Comparison of ENCODE assay signal across 17 cellular contexts in the genomic region with DNA sequence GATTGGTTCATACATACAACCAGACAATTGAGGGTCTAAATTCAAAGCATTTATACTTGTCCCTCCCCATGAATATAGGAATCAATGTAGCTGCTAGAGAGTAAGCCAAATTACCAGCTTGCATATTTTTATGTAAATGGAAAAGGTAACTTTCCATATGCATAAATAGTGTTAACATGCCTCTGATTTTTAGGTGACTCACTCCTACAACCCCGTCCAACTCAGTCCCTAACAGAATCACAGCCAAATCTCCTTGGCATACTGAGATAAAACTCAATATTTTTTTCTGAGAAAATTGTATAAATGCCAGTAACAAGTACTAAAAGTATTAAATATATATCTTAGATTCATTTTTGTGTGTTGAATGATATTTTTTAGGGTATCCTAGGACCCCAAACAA.
"Had no signal": no experiment of that assay in that cellular context is flagged by ENCODE, and none has a peak within 500 bp of the region (broad histone marks: within the 10 kb centered on the region; RNA-seq: fewer than 3 reads in every experiment).

No MANE protein-coding gene starts in this region.

- H3K27me3 Mint-ChIP-seq: activated CD4-positive, alpha-beta T cell treated with anti-CD3 and anti-CD28 coated beads, Interleukin-2, amount 10 ng/mL, durations not matched to agents 7 days and 5 days; natural killer cell treated with Interleukin-12 subunit alpha and Interleukin-12 subunit beta and Interleukin-15 and Interleukin-18, amount 100 ng/mL, for 72 hours; progenitor cell of endocrine pancreas; stimulated activated naive CD8-positive, alpha-beta T cell treated with anti-CD3 and anti-CD28 coated beads, Interleukin-15, Interleukin-2, amounts not matched to agents 100 ng/mL and 50 ng/mL, for 24 hours had no signal

- ATAC-seq: natural killer cell treated with Interleukin-12 subunit alpha and Interleukin-12 subunit beta and Interleukin-15 and Interleukin-18, amount 100 ng/mL, for 72 hours; right cardiac atrium; upper lobe of right lung had no signal

- H3K4me1 Mint-ChIP-seq: activated CD4-positive, alpha-beta T cell treated with anti-CD3 and anti-CD28 coated beads, Interleukin-2, amount 10 ng/mL, durations not matched to agents 7 days and 5 days had no signal

- H3K9me3 Mint-ChIP-seq: activated CD4-positive, alpha-beta T cell treated with anti-CD3 and anti-CD28 coated beads, Interleukin-2, amount 10 ng/mL, durations not matched to agents 7 days and 5 days; endodermal cell; natural killer cell treated with Interleukin-12 subunit alpha and Interleukin-12 subunit beta and Interleukin-15 and Interleukin-18, amount 100 ng/mL, for 72 hours; stimulated activated naive CD8-positive, alpha-beta T cell treated with anti-CD3 and anti-CD28 coated beads, Interleukin-15, Interleukin-2, amounts not matched to agents 100 ng/mL and 50 ng/mL, for 24 hours had no signal

- H3K27ac Mint-ChIP-seq: activated CD4-positive, alpha-beta T cell treated with anti-CD3 and anti-CD28 coated beads, Interleukin-2, amount 10 ng/mL, durations not matched to agents 7 days and 5 days; activated naive CD8-positive, alpha-beta T cell; endodermal cell; natural killer cell treated with Interleukin-12 subunit alpha and Interleukin-12 subunit beta and Interleukin-15 and Interleukin-18, amount 100 ng/mL, for 72 hours; progenitor cell of endocrine pancreas; stimulated activated naive CD8-positive, alpha-beta T cell treated with anti-CD3 and anti-CD28 coated beads, Interleukin-15, Interleukin-2, amounts not matched to agents 100 ng/mL and 50 ng/mL, for 24 hours had no signal

- H3K36me3 ChIP-seq: cardiac muscle cell, upper lobe of right lung had no signal

- H3K27ac ChIP-seq: cardiac muscle cell, testis, upper lobe of right lung had no signal

- H3K36me3 Mint-ChIP-seq: natural killer cell treated with Interleukin-12 subunit alpha and Interleukin-12 subunit beta and Interleukin-15 and Interleukin-18, amount 100 ng/mL, for 72 hours had no signal

- H3K4me3 Mint-ChIP-seq: activated CD4-positive, alpha-beta T cell treated with anti-CD3 and anti-CD28 coated beads, Interleukin-2, amount 10 ng/mL, durations not matched to agents 7 days and 5 days; activated naive CD8-positive, alpha-beta T cell; endodermal cell; natural killer cell treated with Interleukin-12 subunit alpha and Interleukin-12 subunit beta and Interleukin-15 and Interleukin-18, amount 100 ng/mL, for 72 hours; stimulated activated naive CD8-positive, alpha-beta T cell treated with anti-CD3 and anti-CD28 coated beads, Interleukin-15, Interleukin-2, amounts not matched to agents 100 ng/mL and 50 ng/mL, for 24 hours had no signal

- H3K27me3 ChIP-seq: cardiac muscle cell, testis, upper lobe of right lung had no signal

- DNase-seq: activated CD4-positive, alpha-beta T cell treated with anti-CD3 and anti-CD28 coated beads, Interleukin-2, amount 10 ng/mL, durations not matched to agents 7 days and 5 days; activated CD4-positive, CD25-positive, alpha-beta regulatory T cell; activated CD8-positive, alpha-beta memory T cell treated with anti-CD3 and anti-CD28 coated beads, Interleukin-2, amount 50 U/mL, for 48 hours; activated gamma-delta T cell treated with Interleukin-2 at 50 U/mL for 16 hours; amygdala; endodermal cell; head of caudate nucleus; mesendoderm; right cardiac atrium; T-helper 2 cell; testis; upper lobe of right lung had no signal

- H3K4me1 ChIP-seq: testis, upper lobe of right lung had no signal

- H3K9me3 ChIP-seq: testis, upper lobe of right lung had no signal

- H3K4me3 ChIP-seq: cardiac muscle cell, testis, upper lobe of right lung had no signal
